In genomic region chr14:23366163-23366921, GRCh38 we compare ENCODE assay signal across 9 cellular contexts. TPM values are rescaled to one million over a fixed set of nuclear protein-coding genes. Genes with fewer than 3 reads are reported as not detected.
DNase-seq lines count a peak whose midpoint lies in the region; ATAC-seq and TF ChIP-seq lines count a peak whose summit lies in the region.
"Had no signal": no experiment of that assay in that cellular context is flagged by ENCODE, and none has a peak within 500 bp of the region (broad histone marks: within the 10 kb centered on the region; RNA-seq: fewer than 3 reads in every experiment).

No MANE protein-coding gene starts in this region.

- H3K27me3 ChIP-seq in lung (ENCODE audit: control insufficient read depth, insufficient read depth), result no peaks in the 10 kb centered on the region
- H3K27me3 ChIP-seq in transverse colon, result peaks cover 46% of the 10 kb centered on the region

- H3K4me1 ChIP-seq in lung (ENCODE audit: control insufficient read depth in 2 of 2, insufficient read depth in 2 of 2, low read length in 2 of 2), result peaks cover 0 to 2% of the 10 kb centered on the region in 2 donors
- peaks cover 4 to 23% (median 5%) of the 10 kb centered on the region in 4 donors for H3K4me1 ChIP-seq in transverse colon

- TF ChIP-seq CTCF in lung (IDR thresholded peaks at IDR 0.05; ENCODE audit: control extremely low read depth, extremely low read depth) (no peak), transverse colon (IDR thresholded peaks at IDR 0.05) (no peak)

- WGBS in lung, 2 donors, result 23 to 41% methylated on average over 33 to 48 of the region's 48 CpGs
- 13 to 53% methylated on average over 5 to 46 of the region's 48 CpGs for WGBS in transverse colon (ENCODE audit: low coverage in 1 of 2), 2 donors

- H3K27ac ChIP-seq in lung (ENCODE audit: low read depth in 1 of 2, low read length in 1 of 2), result peak overlapping the region; percentile 54 to 87
- peak overlapping the region; percentile 86 to 97 (median 92) for H3K27ac ChIP-seq in transverse colon

- intact Hi-C loops in transverse colon (cut with DNase I; ENCODE audit: low total_unique reads), result no loop called here

- DNase-seq in NCI-H446 (lab: John Stamatoyannopoulos, UW) (peak; percentile 27 to 67), epidermal melanocyte (ENCODE audit: insufficient read length, low spot score) (peak; percentile 82), lung (ENCODE audit: low spot score) (peak; percentile 51), transverse colon (peak; percentile 42), HK-2 (ENCODE audit: unreplicated experiment) (no peak)
- DNase-seq in stimulated activated CD4-positive, alpha-beta T cell treated with anti-CD3 and anti-CD28 coated beads, Interleukin-12 subunit alpha, Interleukin-12 subunit beta, amount 100 ng/mL, for 4 hours, result no peak

- no peaks in the 10 kb centered on the region for H3K9me3 ChIP-seq in lung (ENCODE audit: control insufficient read depth in 2 of 2, insufficient read depth in 1 of 2, low read length in 1 of 2)
- H3K9me3 ChIP-seq in transverse colon, result no peaks in the 10 kb centered on the region

- peak overlapping the region; percentile 33 for H3K4me3 ChIP-seq in lung
- H3K4me3 ChIP-seq in transverse colon, result peak overlapping the region; percentile 7 to 59 (median 39)

- in situ Hi-C loops in transverse colon (cut with MboI; ENCODE audit: low pct_ligation_motif_present in 1 of 4, low pct_unique_long_range_greater_than_20kb in 1 of 4, low sequenced_read_pairs in 3 of 4), result no loop called here

- no peak for TF ChIP-seq EP300 in transverse colon (IDR thresholded peaks at IDR 0.05; ENCODE audit: low read depth)

- H3K36me3 ChIP-seq in lung (ENCODE audit: control insufficient read depth in 2 of 2, insufficient read depth in 2 of 2, low read length in 2 of 2), result no peaks in the 10 kb centered on the region
- no peaks in the 10 kb centered on the region for H3K36me3 ChIP-seq in transverse colon

- ATAC-seq in lung (ENCODE audit: insufficient read depth, low FRiP score), result peak; percentile 41
- no peak for ATAC-seq in HG02970 (IDR thresholded peaks at IDR 0.05; ENCODE audit: low FRiP score, unreplicated experiment)
- no peak for ATAC-seq in GM21737 (IDR thresholded peaks at IDR 0.05; ENCODE audit: unreplicated experiment)
- ATAC-seq: stimulated activated memory B cell treated with anti-CD40 and anti-IgM and Interleukin-4, amounts not matched to agents 10 μg/mL and 1 μg/mL and 100 μg/mL, for 72 hours had no signal

- peak; percentile 44 for TF ChIP-seq POLR2A in transverse colon (IDR thresholded peaks at IDR 0.05)

RNA-seq across cellular contexts. Expression of gene EFS, which starts 1.4 kb away (rescaled TPM):
- 10 to 100 TPM; 18.2 to 19.9 TPM for total RNA-seq in lung
- polyA plus RNA-seq in lung, result 1 to 10 TPM; 6.5 to 7.3 TPM
- total RNA-seq in transverse colon, result 10 to 100 TPM in 1 of 4 donors, 1 to 10 TPM in 2, under 1 TPM in 1; 0.60 to 10.5 (median 3.3) TPM

RNA-seq across cellular contexts. Expression of gene IL25, which starts 6.3 kb away (rescaled TPM):
- not detected for total RNA-seq in lung
- polyA plus RNA-seq in lung, result not detected
- not detected for total RNA-seq in transverse colon

RNA-seq across cellular contexts. Expression of gene CMTM5, which starts 10.5 kb away (rescaled TPM):
- total RNA-seq in lung, result 1 to 10 TPM in 1 of 2 donors, under 1 TPM in 1; 0.55 to 2.0 TPM
- 1 to 10 TPM in 1 of 2 donors, under 1 TPM in 1; 0.79 to 3.3 TPM for polyA plus RNA-seq in lung
- total RNA-seq in transverse colon, result 1 to 10 TPM in 1 of 4 donors, under 1 TPM in 1, not detected in 2; 0.64 to 1.1 TPM

RNA-seq across cellular contexts. Expression of gene SLC22A17, which starts 13.7 kb away (rescaled TPM):
- total RNA-seq in lung, result 10 to 100 TPM; 13.4 to 27.3 TPM
- 1 to 10 TPM; 5.4 to 6.0 TPM for polyA plus RNA-seq in lung
- total RNA-seq in transverse colon, result 10 to 100 TPM in 1 of 4 donors, 1 to 10 TPM in 3; 4.0 to 14.2 (median 8.5) TPM

RNA-seq across cellular contexts. Expression of gene MYH6, which starts 41.7 kb away (rescaled TPM):
- total RNA-seq in lung (1 to 10 TPM in 1 of 2 donors, not detected in 1; 7.1 TPM), transverse colon (1 to 10 TPM in 1 of 4 donors, under 1 TPM in 1, not detected in 2; 0.16 to 1.5 TPM)
- polyA plus RNA-seq in lung, result under 1 TPM; 0.25 to 0.28 TPM

Comparison
In these comparisons a context has a peak if more than half of its experiments do, and no peak if none do; other contexts are left out.
1. DNase-seq: peak in NCI-H446 (2 of 2), epidermal melanocyte (single experiment), lung (single experiment) and transverse colon (single experiment); none in stimulated activated CD4-positive, alpha-beta T cell treated with anti-CD3 and anti-CD28 coated beads, Interleukin-12 subunit alpha, Interleukin-12 subunit beta, amount 100 ng/mL, for 4 hours (single experiment) and HK-2 (single experiment).